Comparison of ENCODE assay signal across 2 cellular contexts in genomic region chr3:7707192-7707591, GRCh38.
TF ChIP-seq lines count a peak whose summit lies in the region.

No MANE protein-coding gene starts in this region.

TF ChIP-seq in endothelial cell of umbilical vein, 7 proteins besides CTCF, POLR2A, EP300 and RAD21 (continued from another document):
- TF ChIP-seq, protein P1, sequence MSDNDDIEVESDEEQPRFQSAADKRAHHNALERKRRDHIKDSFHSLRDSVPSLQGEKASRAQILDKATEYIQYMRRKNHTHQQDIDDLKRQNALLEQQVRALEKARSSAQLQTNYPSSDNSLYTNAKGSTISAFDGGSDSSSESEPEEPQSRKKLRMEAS (IDR thresholded peaks at IDR 0.05; ENCODE audit: insufficient read depth, insufficient read length): peak; percentile 55
- peak; percentile 88 for TF ChIP-seq FOS (IDR thresholded peaks at IDR 0.05; ENCODE audit: borderline replicate concordance, insufficient read depth, low read length)
- peak; percentile 57 for TF ChIP-seq JUN (IDR thresholded peaks at IDR 0.05; ENCODE audit: borderline replicate concordance, insufficient read depth, insufficient read length, low read depth)

TF ChIP-seq in WTC11, 78 proteins besides CTCF, POLR2A, EP300 and RAD21 (continued from another document):
- TF ChIP-seq AFF4 (CRISPR knock-in tag; IDR thresholded peaks at IDR 0.05; ENCODE audit: borderline replicate concordance) (no peak), CBFB (CRISPR knock-in tag; IDR thresholded peaks at IDR 0.05; ENCODE audit: low read depth) (no peak), ZNF138 (CRISPR knock-in tag; conservative IDR thresholded peaks at IDR 0.05) (no peak), ZNF671 (CRISPR knock-in tag; IDR thresholded peaks at IDR 0.05) (no peak), HMGXB4 (CRISPR knock-in tag; IDR thresholded peaks at IDR 0.05) (no peak), NFATC4 (CRISPR knock-in tag; IDR thresholded peaks at IDR 0.05) (no peak), FOXJ3 (CRISPR knock-in tag; IDR thresholded peaks at IDR 0.05; ENCODE audit: borderline replicate concordance) (no peak), ZNF416 (CRISPR knock-in tag; IDR thresholded peaks at IDR 0.05) (no peak), SMAD4 (CRISPR knock-in tag; IDR thresholded peaks at IDR 0.05) (no peak), HMGA2 (CRISPR knock-in tag; IDR thresholded peaks at IDR 0.05) (no peak), ZNF219 (CRISPR knock-in tag; IDR thresholded peaks at IDR 0.05; ENCODE audit: borderline replicate concordance) (no peak)
- TF ChIP-seq, protein P2, sequence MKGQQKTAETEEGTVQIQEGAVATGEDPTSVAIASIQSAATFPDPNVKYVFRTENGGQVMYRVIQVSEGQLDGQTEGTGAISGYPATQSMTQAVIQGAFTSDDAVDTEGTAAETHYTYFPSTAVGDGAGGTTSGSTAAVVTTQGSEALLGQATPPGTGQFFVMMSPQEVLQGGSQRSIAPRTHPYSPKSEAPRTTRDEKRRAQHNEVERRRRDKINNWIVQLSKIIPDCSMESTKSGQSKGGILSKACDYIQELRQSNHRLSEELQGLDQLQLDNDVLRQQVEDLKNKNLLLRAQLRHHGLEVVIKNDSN (CRISPR knock-in tag; IDR thresholded peaks at IDR 0.05): no peak
- TF ChIP-seq, protein P3, sequence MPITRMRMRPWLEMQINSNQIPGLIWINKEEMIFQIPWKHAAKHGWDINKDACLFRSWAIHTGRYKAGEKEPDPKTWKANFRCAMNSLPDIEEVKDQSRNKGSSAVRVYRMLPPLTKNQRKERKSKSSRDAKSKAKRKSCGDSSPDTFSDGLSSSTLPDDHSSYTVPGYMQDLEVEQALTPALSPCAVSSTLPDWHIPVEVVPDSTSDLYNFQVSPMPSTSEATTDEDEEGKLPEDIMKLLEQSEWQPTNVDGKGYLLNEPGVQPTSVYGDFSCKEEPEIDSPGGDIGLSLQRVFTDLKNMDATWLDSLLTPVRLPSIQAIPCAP (CRISPR knock-in tag; IDR thresholded peaks at IDR 0.05): no peak
- TF ChIP-seq, protein P4, sequence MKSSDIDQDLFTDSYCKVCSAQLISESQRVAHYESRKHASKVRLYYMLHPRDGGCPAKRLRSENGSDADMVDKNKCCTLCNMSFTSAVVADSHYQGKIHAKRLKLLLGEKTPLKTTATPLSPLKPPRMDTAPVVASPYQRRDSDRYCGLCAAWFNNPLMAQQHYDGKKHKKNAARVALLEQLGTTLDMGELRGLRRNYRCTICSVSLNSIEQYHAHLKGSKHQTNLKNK (CRISPR knock-in tag; IDR thresholded peaks at IDR 0.05): no peak
- TF ChIP-seq, protein P5, sequence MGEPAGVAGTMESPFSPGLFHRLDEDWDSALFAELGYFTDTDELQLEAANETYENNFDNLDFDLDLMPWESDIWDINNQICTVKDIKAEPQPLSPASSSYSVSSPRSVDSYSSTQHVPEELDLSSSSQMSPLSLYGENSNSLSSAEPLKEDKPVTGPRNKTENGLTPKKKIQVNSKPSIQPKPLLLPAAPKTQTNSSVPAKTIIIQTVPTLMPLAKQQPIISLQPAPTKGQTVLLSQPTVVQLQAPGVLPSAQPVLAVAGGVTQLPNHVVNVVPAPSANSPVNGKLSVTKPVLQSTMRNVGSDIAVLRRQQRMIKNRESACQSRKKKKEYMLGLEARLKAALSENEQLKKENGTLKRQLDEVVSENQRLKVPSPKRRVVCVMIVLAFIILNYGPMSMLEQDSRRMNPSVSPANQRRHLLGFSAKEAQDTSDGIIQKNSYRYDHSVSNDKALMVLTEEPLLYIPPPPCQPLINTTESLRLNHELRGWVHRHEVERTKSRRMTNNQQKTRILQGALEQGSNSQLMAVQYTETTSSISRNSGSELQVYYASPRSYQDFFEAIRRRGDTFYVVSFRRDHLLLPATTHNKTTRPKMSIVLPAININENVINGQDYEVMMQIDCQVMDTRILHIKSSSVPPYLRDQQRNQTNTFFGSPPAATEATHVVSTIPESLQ (CRISPR knock-in tag; IDR thresholded peaks at IDR 0.05): no peak
- TF ChIP-seq, protein P6, sequence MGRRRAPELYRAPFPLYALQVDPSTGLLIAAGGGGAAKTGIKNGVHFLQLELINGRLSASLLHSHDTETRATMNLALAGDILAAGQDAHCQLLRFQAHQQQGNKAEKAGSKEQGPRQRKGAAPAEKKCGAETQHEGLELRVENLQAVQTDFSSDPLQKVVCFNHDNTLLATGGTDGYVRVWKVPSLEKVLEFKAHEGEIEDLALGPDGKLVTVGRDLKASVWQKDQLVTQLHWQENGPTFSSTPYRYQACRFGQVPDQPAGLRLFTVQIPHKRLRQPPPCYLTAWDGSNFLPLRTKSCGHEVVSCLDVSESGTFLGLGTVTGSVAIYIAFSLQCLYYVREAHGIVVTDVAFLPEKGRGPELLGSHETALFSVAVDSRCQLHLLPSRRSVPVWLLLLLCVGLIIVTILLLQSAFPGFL (CRISPR knock-in tag; IDR thresholded peaks at IDR 0.05; ENCODE audit: borderline replicate concordance): no peak
- TF ChIP-seq, protein P7, sequence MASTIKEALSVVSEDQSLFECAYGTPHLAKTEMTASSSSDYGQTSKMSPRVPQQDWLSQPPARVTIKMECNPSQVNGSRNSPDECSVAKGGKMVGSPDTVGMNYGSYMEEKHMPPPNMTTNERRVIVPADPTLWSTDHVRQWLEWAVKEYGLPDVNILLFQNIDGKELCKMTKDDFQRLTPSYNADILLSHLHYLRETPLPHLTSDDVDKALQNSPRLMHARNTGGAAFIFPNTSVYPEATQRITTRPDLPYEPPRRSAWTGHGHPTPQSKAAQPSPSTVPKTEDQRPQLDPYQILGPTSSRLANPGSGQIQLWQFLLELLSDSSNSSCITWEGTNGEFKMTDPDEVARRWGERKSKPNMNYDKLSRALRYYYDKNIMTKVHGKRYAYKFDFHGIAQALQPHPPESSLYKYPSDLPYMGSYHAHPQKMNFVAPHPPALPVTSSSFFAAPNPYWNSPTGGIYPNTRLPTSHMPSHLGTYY (CRISPR knock-in tag; IDR thresholded peaks at IDR 0.05): no peak
